Comparison of ENCODE assay signal across 13 cellular contexts in genomic region chr11:95459268-95460040, GRCh38.
DNase-seq lines count a peak whose midpoint lies in the region; ATAC-seq and TF ChIP-seq lines count a peak whose summit lies in the region.
"Had no signal": no experiment of that assay in that cellular context is flagged by ENCODE, and none has a peak within 500 bp of the region (broad histone marks: within the 10 kb centered on the region; RNA-seq: fewer than 3 reads in every experiment).

No MANE protein-coding gene starts in this region.

- peak overlapping the region; percentile 64 for H3K27ac ChIP-seq in hepatocyte
- peak overlapping the region in 3 of 4 donors; percentile 34 to 80 (median 77) for H3K27ac ChIP-seq in tibial nerve

- no peak for TF ChIP-seq POLR2A in tibial nerve (IDR thresholded peaks at IDR 0.05)

- H3K9me3 ChIP-seq in hepatocyte (ENCODE audit: low read depth), result no peaks in the 10 kb centered on the region
- no peaks in the 10 kb centered on the region for H3K9me3 ChIP-seq in tibial nerve

- no peaks in the 10 kb centered on the region for H3K36me3 Mint-ChIP-seq in MCF 10A (ENCODE audit: insufficient read depth, unreplicated experiment)
- H3K36me3 Mint-ChIP-seq: activated naive CD8-positive, alpha-beta T cell had no signal

- no peaks in the 10 kb centered on the region for H3K27me3 Mint-ChIP-seq in MCF 10A (ENCODE audit: insufficient read depth, unreplicated experiment)
- H3K27me3 Mint-ChIP-seq: activated naive CD8-positive, alpha-beta T cell; stimulated activated naive CD8-positive, alpha-beta T cell treated with anti-CD3 and anti-CD28 coated beads, Interleukin-15, Interleukin-2, amounts not matched to agents 100 ng/mL and 50 ng/mL, for 24 hours had no signal

- TF ChIP-seq CTCF in MCF 10A (IDR thresholded peaks at IDR 0.05; ENCODE audit: unreplicated experiment) (no peak), hepatocyte (IDR thresholded peaks at IDR 0.05; ENCODE audit: poor library complexity) (no peak), tibial nerve (IDR thresholded peaks at IDR 0.05) (no peak)

- H3K9me3 Mint-ChIP-seq in MCF 10A (ENCODE audit: unreplicated experiment), result no peaks in the 10 kb centered on the region

- H3K27me3 ChIP-seq in hepatocyte (no peaks in the 10 kb centered on the region), tibial nerve (no peaks in the 10 kb centered on the region)

- ATAC-seq in GM21529 (IDR thresholded peaks at IDR 0.05; ENCODE audit: unreplicated experiment) (no peak), GM19452 (IDR thresholded peaks at IDR 0.05; ENCODE audit: unreplicated experiment) (no peak)

- WGBS in hepatocyte (ENCODE audit: low lambda C conversion rate, missing lambda C conversion rate), result 40% methylated on average over 7 of the region's 7 CpGs
- 11 to 24% methylated on average over 7 of the region's 7 CpGs for WGBS in tibial nerve, 2 donors

- no peak overlapping the region for H3K4me3 Mint-ChIP-seq in MCF 10A (ENCODE audit: unreplicated experiment)
- H3K4me3 Mint-ChIP-seq: activated naive CD8-positive, alpha-beta T cell; stimulated activated naive CD8-positive, alpha-beta T cell treated with anti-CD3 and anti-CD28 coated beads, Interleukin-15, Interleukin-2, amounts not matched to agents 100 ng/mL and 50 ng/mL, for 24 hours; T-helper 1 cell treated with Interleukin-12 subunit alpha and Interleukin-12 subunit beta and Interleukin-4 antibody, amounts not matched to agents 30 μg/mL and 1 μg/mL, for 36 hours had no signal

- BruUV-seq in MCF 10A (replicated peaks; lab: Mats Ljungman, UMichigan), result no TSS peak

- CTCF ChIA-PET in MCF 10A (lab: Yijun Ruan, JAX), result interaction anchor here (0.6 to 0.7 kb wide), 2 partner anchors 246 to 302 kb away, joined by 3 read pairs; no protein-coding TSS in a partner anchor

- no peak overlapping the region for H3K4me3 ChIP-seq in hepatocyte
- no peak overlapping the region for H3K4me3 ChIP-seq in tibial nerve

- intact Hi-C loops in MCF 10A (cut with micrococcal nuclease), result no loop called here

- TF ChIP-seq EP300 in tibial nerve (IDR thresholded peaks at IDR 0.05), result peak in 1 of 2 donors; percentile 67

- no peak overlapping the region for H3K4me2 ChIP-seq in hepatocyte

- no peaks in the 10 kb centered on the region for H3K9me2 ChIP-seq in hepatocyte (replicated peaks; ENCODE audit: insufficient read depth)

- H3K4me1 Mint-ChIP-seq in MCF 10A (ENCODE audit: insufficient read depth, unreplicated experiment), result no peaks in the 10 kb centered on the region

- H3K27ac Mint-ChIP-seq in MCF 10A (ENCODE audit: low read depth, unreplicated experiment), result no peak overlapping the region
- H3K27ac Mint-ChIP-seq: activated naive CD8-positive, alpha-beta T cell; stimulated activated naive CD8-positive, alpha-beta T cell treated with anti-CD3 and anti-CD28 coated beads, Interleukin-15, Interleukin-2, amounts not matched to agents 100 ng/mL and 50 ng/mL, for 24 hours; T-helper 1 cell treated with Interleukin-12 subunit alpha and Interleukin-12 subunit beta and Interleukin-4 antibody, amounts not matched to agents 30 μg/mL and 1 μg/mL, for 36 hours had no signal

- H3K4me1 ChIP-seq in hepatocyte (ENCODE audit: insufficient read depth), result peaks cover 6% of the 10 kb centered on the region
- H3K4me1 ChIP-seq in tibial nerve, result peaks cover 0 to 24% (median 7%) of the 10 kb centered on the region in 4 donors

- DNase-seq in NCI-H2171 treated with DMSO at 0.1 percent for 48 hours (lab: John Stamatoyannopoulos, UW) (peak; percentile 35), MCF 10A (ENCODE audit: unreplicated experiment) (peak; percentile 6), hepatocyte (ENCODE audit: low spot score) (peak; percentile 43), tibial nerve (ENCODE audit: low spot score in 2 of 2) (no peak), OCI-M1 (lab: John Stamatoyannopoulos, UW) (no peak)
- DNase-seq: hippocampal formation, NCI-H1436 treated with DMSO at 0.1 percent for 48 hours, posterior cingulate gyrus had no signal

- POLR2A ChIA-PET in MCF 10A (lab: Yijun Ruan, JAX), result interaction anchor here (0.5 to 0.8 kb wide), 2 partner anchors 8 to 1748 kb away, joined by 3 to 4 read pairs; no protein-coding TSS in a partner anchor

- no peak overlapping the region for H2AFZ ChIP-seq in hepatocyte

- no peaks in the 10 kb centered on the region for H4K20me1 ChIP-seq in hepatocyte (ENCODE audit: insufficient read depth, poor library complexity, severe bottlenecking)

- H3K79me2 ChIP-seq in hepatocyte, result no peaks in the 10 kb centered on the region

- H3K36me3 ChIP-seq in hepatocyte (replicated peaks; ENCODE audit: insufficient read depth, low read depth) (no peaks in the 10 kb centered on the region), tibial nerve (no peaks in the 10 kb centered on the region)

Comparison
In these comparisons a context has a peak if more than half of its experiments do, and no peak if none do; other contexts are left out.
1. DNase-seq: peak in NCI-H2171 treated with DMSO at 0.1 percent for 48 hours (single experiment), MCF 10A (single experiment) and hepatocyte (single experiment); none in tibial nerve (0 of 2) and OCI-M1 (single experiment).